13 cellular contexts compared by ENCODE assay signal in genomic region chr5:26009742-26010141, GRCh38.
A peak's percentile ranks its signal among the peaks of the same experiment; 100 is the strongest.
DNase-seq lines count a peak whose midpoint lies in the region; ATAC-seq, FAIRE-seq and TF ChIP-seq lines count a peak whose summit lies in the region.
"Had no signal": no experiment of that assay in that cellular context is flagged by ENCODE, and none has a peak within 500 bp of the region (broad histone marks: within the 10 kb centered on the region; RNA-seq: fewer than 3 reads in every experiment).

No MANE protein-coding gene starts in this region.

- H3K36me3 ChIP-seq in WERI-Rb-1 (no peaks in the 10 kb centered on the region), tibial artery (no peaks in the 10 kb centered on the region)
- H3K36me3 ChIP-seq: vagina had no signal

- no peaks in the 10 kb centered on the region for H3K27me3 ChIP-seq in WERI-Rb-1 (ENCODE audit: insufficient read depth, low read depth, severe bottlenecking)
- no peaks in the 10 kb centered on the region for H3K27me3 ChIP-seq in tibial artery
- H3K27me3 ChIP-seq: vagina had no signal

- no peak overlapping the region for H3K4me3 Mint-ChIP-seq in osteocyte (ENCODE audit: unreplicated experiment)
- H3K4me3 Mint-ChIP-seq in stimulated activated naive CD8-positive, alpha-beta T cell treated with anti-CD3 and anti-CD28 coated beads, Interleukin-15, amount 100 ng/mL, for 72 hours, result no peak overlapping the region
- H3K4me3 Mint-ChIP-seq: activated naive CD8-positive, alpha-beta T cell treated with anti-CD3 and anti-CD28 coated beads, Interleukin-2, amount 10 ng/mL, durations not matched to agents 7 days and 5 days had no signal

- intact Hi-C loops in tibial artery (cut with DNase I; ENCODE audit: low total_unique reads) (no loop called here), lower leg skin (cut with DNase I; ENCODE audit: low total_unique reads) (no loop called here)

- WGBS in A549 (ENCODE audit: missing lambda C conversion rate), result 9% methylated on average over 6 of the region's 6 CpGs
- WGBS in lower leg skin, 2 donors, result 32 to 33% methylated on average over 6 of the region's 6 CpGs

- TF ChIP-seq EP300 in A549 (IDR thresholded peaks at IDR 0.05) (no peak), Ishikawa (IDR thresholded peaks at IDR 0.05; ENCODE audit: borderline replicate concordance) (no peak)

- H3K4me3 ChIP-seq in A549, result no peak overlapping the region
- no peak overlapping the region for H3K4me3 ChIP-seq in WERI-Rb-1 (ENCODE audit: low read depth, low read length)
- H3K4me3 ChIP-seq in tibial artery, result no peak overlapping the region
- no peak overlapping the region for H3K4me3 ChIP-seq in lower leg skin (ENCODE audit: low read depth, poor library complexity, severe bottlenecking)
- H3K4me3 ChIP-seq: vagina had no signal

- no peak overlapping the region for H3K4me2 ChIP-seq in A549

- H3K4me1 ChIP-seq in A549 (no peaks in the 10 kb centered on the region), tibial artery (no peaks in the 10 kb centered on the region)
- H3K4me1 ChIP-seq: vagina had no signal

- H3K36me3 Mint-ChIP-seq in osteocyte (ENCODE audit: unreplicated experiment), result no peaks in the 10 kb centered on the region
- H3K36me3 Mint-ChIP-seq: activated naive CD8-positive, alpha-beta T cell treated with anti-CD3 and anti-CD28 coated beads, Interleukin-2, amount 10 ng/mL, durations not matched to agents 7 days and 5 days had no signal

- H3K9me3 Mint-ChIP-seq in osteocyte (ENCODE audit: unreplicated experiment), result no peaks in the 10 kb centered on the region
- H3K9me3 Mint-ChIP-seq in stimulated activated naive CD8-positive, alpha-beta T cell treated with anti-CD3 and anti-CD28 coated beads, Interleukin-15, amount 100 ng/mL, for 72 hours, result peaks cover 14 to 21% of the 10 kb centered on the region in 2 donors

- no peak for TF ChIP-seq POLR2A in A549 (IDR thresholded peaks at IDR 0.05; ENCODE audit: low read length)
- TF ChIP-seq POLR2A in lower leg skin (IDR thresholded peaks at IDR 0.05), result no peak

- FAIRE-seq in A549 (lab: Jason Lieb, UNC), result no peak

- H3K27me3 Mint-ChIP-seq in osteocyte (ENCODE audit: unreplicated experiment), result no peaks in the 10 kb centered on the region
- no peaks in the 10 kb centered on the region for H3K27me3 Mint-ChIP-seq in stimulated activated naive CD8-positive, alpha-beta T cell treated with anti-CD3 and anti-CD28 coated beads, Interleukin-15, amount 100 ng/mL, for 72 hours
- H3K27me3 Mint-ChIP-seq: activated naive CD8-positive, alpha-beta T cell treated with anti-CD3 and anti-CD28 coated beads, Interleukin-2, amount 10 ng/mL, durations not matched to agents 7 days and 5 days had no signal

- H3K9me3 ChIP-seq in A549 (no peaks in the 10 kb centered on the region), WERI-Rb-1 (ENCODE audit: severe bottlenecking) (no peaks in the 10 kb centered on the region), tibial artery (no peaks in the 10 kb centered on the region)
- H3K9me3 ChIP-seq: vagina had no signal

- TF ChIP-seq CTCF in A549 (IDR thresholded peaks at IDR 0.05), result peak; percentile 35; the same call in 2 of the 3 replicates
- peak; percentile 53; the same call in 1 of the 2 replicates for TF ChIP-seq CTCF in WERI-Rb-1 (IDR thresholded peaks at IDR 0.05; ENCODE audit: low read depth, low read length)
- TF ChIP-seq CTCF in tibial artery (IDR thresholded peaks at IDR 0.05), result no peak
- no peak for TF ChIP-seq CTCF in osteocyte (IDR thresholded peaks at IDR 0.05)
- no peak for TF ChIP-seq CTCF in lower leg skin (IDR thresholded peaks at IDR 0.05)

- POLR2A ChIA-PET in A549 (lab: Yijun Ruan, JAX), result no interaction called here

- CTCF ChIA-PET in A549 (lab: Yijun Ruan, JAX), result no interaction called here

- no peaks in the 10 kb centered on the region for H3K4me1 Mint-ChIP-seq in osteocyte (ENCODE audit: unreplicated experiment)
- no peaks in the 10 kb centered on the region for H3K4me1 Mint-ChIP-seq in stimulated activated naive CD8-positive, alpha-beta T cell treated with anti-CD3 and anti-CD28 coated beads, Interleukin-15, amount 100 ng/mL, for 72 hours
- H3K4me1 Mint-ChIP-seq: activated naive CD8-positive, alpha-beta T cell treated with anti-CD3 and anti-CD28 coated beads, Interleukin-2, amount 10 ng/mL, durations not matched to agents 7 days and 5 days had no signal

- H3K27ac Mint-ChIP-seq in osteocyte (ENCODE audit: unreplicated experiment), result no peak overlapping the region
- H3K27ac Mint-ChIP-seq in stimulated activated naive CD8-positive, alpha-beta T cell treated with anti-CD3 and anti-CD28 coated beads, Interleukin-15, amount 100 ng/mL, for 72 hours, result no peak overlapping the region
- H3K27ac Mint-ChIP-seq: activated naive CD8-positive, alpha-beta T cell treated with anti-CD3 and anti-CD28 coated beads, Interleukin-2, amount 10 ng/mL, durations not matched to agents 7 days and 5 days had no signal

- ATAC-seq in A549 (peak; percentile 47 to 71; a peak in 4 of 6 replicates), left lobe of liver (peak; percentile 99)
- no peak for ATAC-seq in stimulated activated naive CD8-positive, alpha-beta T cell treated with anti-CD3 and anti-CD28 coated beads, Interleukin-15, amount 100 ng/mL, for 72 hours

- peak in 1 of 2 experiments; percentile 65 for DNase-seq in A549 (ENCODE audit: low read depth in 1 of 2, low spot score in 1 of 2)
- peak; percentile 53 for DNase-seq in WERI-Rb-1
- DNase-seq in left lobe of liver (ENCODE audit: low spot score), result peak; percentile 66
- DNase-seq in tibial artery, result no peak
- DNase-seq in osteocyte (ENCODE audit: extremely low spot score, unreplicated experiment), result no peak
- DNase-seq in stimulated activated naive CD8-positive, alpha-beta T cell treated with anti-CD3 and anti-CD28 coated beads, Interleukin-15, amount 100 ng/mL, for 72 hours, result no peak
- no peak for DNase-seq in lower leg skin (ENCODE audit: low spot score in 2 of 2)
- DNase-seq: activated naive CD8-positive, alpha-beta T cell treated with anti-CD3 and anti-CD28 coated beads, Interleukin-2, amount 10 ng/mL, durations not matched to agents 7 days and 5 days; DND-41; NCI-H2107; stimulated activated CD4-positive, alpha-beta T cell treated with anti-CD3 and anti-CD28 coated beads, Interleukin-12 subunit alpha, Interleukin-12 subunit beta, amount 100 ng/mL, for 4 hours had no signal

- TF ChIP-seq RAD21 in A549 (conservative IDR thresholded peaks at IDR 0.05 in 1 of 2, IDR thresholded peaks at IDR 0.05 in 1 of 2), result peak; percentile 45 to 56; a peak in 4 of 5 replicates
- peak; percentile 21 for TF ChIP-seq RAD21 in Ishikawa (IDR thresholded peaks at IDR 0.05; ENCODE audit: low read depth)

- H3K27ac ChIP-seq in A549 (no peak overlapping the region), WERI-Rb-1 (no peak overlapping the region), tibial artery (no peak overlapping the region)
- H3K27ac ChIP-seq: vagina had no signal

TF ChIP-seq in A549, 52 proteins besides CTCF, POLR2A, EP300 and RAD21:
- TF ChIP-seq SMC3 (IDR thresholded peaks at IDR 0.05) (0 out of 3 replicates have a peak, but pooled peaks have one; percentile 24), FOSB (CRISPR knock-in tag; IDR thresholded peaks at IDR 0.05) (no peak)

TF ChIP-seq in Ishikawa, 13 proteins besides CTCF, POLR2A, EP300 and RAD21:
- TF ChIP-seq ZBTB7A (IDR thresholded peaks at IDR 0.05; ENCODE audit: low read depth) (no peak), MAX (IDR thresholded peaks at IDR 0.05) (no peak), FOXM1 (IDR thresholded peaks at IDR 0.05; ENCODE audit: borderline replicate concordance, low read depth) (no peak), REST (IDR thresholded peaks at IDR 0.05; ENCODE audit: low read depth) (no peak), TCF12 (IDR thresholded peaks at IDR 0.05; ENCODE audit: low read depth) (no peak), NFIC (IDR thresholded peaks at IDR 0.05) (no peak), CREB1 (IDR thresholded peaks at IDR 0.05; ENCODE audit: low read depth) (no peak), USF1 (IDR thresholded peaks at IDR 0.05) (no peak), YY1 (IDR thresholded peaks at IDR 0.05; ENCODE audit: low read depth) (no peak), TEAD4 (IDR thresholded peaks at IDR 0.05) (no peak), CEBPB (IDR thresholded peaks at IDR 0.05) (no peak), TAF1 (IDR thresholded peaks at IDR 0.05; ENCODE audit: low read depth) (no peak), EGR1 (IDR thresholded peaks at IDR 0.05) (no peak)

Comparison
In these comparisons a context has a peak if more than half of its experiments do, and no peak if none do; other contexts are left out.
1. DNase-seq: peak in WERI-Rb-1 (single experiment) and left lobe of liver (single experiment); none in tibial artery (0 of 2), osteocyte (single experiment), stimulated activated naive CD8-positive, alpha-beta T cell treated with anti-CD3 and anti-CD28 coated beads, Interleukin-15, amount 100 ng/mL, for 72 hours (0 of 2) and lower leg skin (0 of 2).
2. CTCF ChIP-seq: peak in A549 (single experiment) and WERI-Rb-1 (single experiment); none in tibial artery (0 of 2), osteocyte (single experiment) and lower leg skin (0 of 3).